In genomic region chr12:52980773-52981423, GRCh38 we compare ENCODE assay signal across 8 cellular contexts. TPM values are rescaled to one million over a fixed set of nuclear protein-coding genes. Genes with fewer than 3 reads are reported as not detected.
A peak's percentile ranks its signal among the peaks of the same experiment; 100 is the strongest.
DNase-seq lines count a peak whose midpoint lies in the region; ATAC-seq and TF ChIP-seq lines count a peak whose summit lies in the region.

No MANE protein-coding gene starts in this region.

- no peaks in the 10 kb centered on the region for H3K9me3 Mint-ChIP-seq in activated T-helper 17 cell treated with anti-CD3 and anti-CD28 coated beads, Interleukin-2, amount 50 U/mL, for 72 hours

- no peak overlapping the region for H3K4me3 Mint-ChIP-seq in activated T-helper 17 cell treated with anti-CD3 and anti-CD28 coated beads, Interleukin-2, amount 50 U/mL, for 72 hours

- H3K4me1 Mint-ChIP-seq in activated T-helper 17 cell treated with anti-CD3 and anti-CD28 coated beads, Interleukin-2, amount 50 U/mL, for 72 hours = no peaks in the 10 kb centered on the region

- peak; percentile 74 for ATAC-seq in GM21723 (IDR thresholded peaks at IDR 0.05; ENCODE audit: unreplicated experiment)
- peak; percentile 96 for ATAC-seq in activated T-helper 17 cell treated with anti-CD3 and anti-CD28 coated beads, Interleukin-2, amount 50 U/mL, for 72 hours (replicated peaks)

- TF ChIP-seq CTCF in fibroblast of villous mesenchyme (IDR thresholded peaks at IDR 0.05; ENCODE audit: insufficient read depth, low read depth, low read length) = peak; percentile 99

- no peak overlapping the region for H3K27ac Mint-ChIP-seq in activated T-helper 17 cell treated with anti-CD3 and anti-CD28 coated beads, Interleukin-2, amount 50 U/mL, for 72 hours

- no peak overlapping the region for H3K4me3 ChIP-seq in fibroblast of villous mesenchyme (ENCODE audit: low read depth, low read length)

- peaks cover 35% of the 10 kb centered on the region for H3K27me3 Mint-ChIP-seq in activated T-helper 17 cell treated with anti-CD3 and anti-CD28 coated beads, Interleukin-2, amount 50 U/mL, for 72 hours

- DNase-seq in COLO668 (lab: John Stamatoyannopoulos, UW; ENCODE audit: unreplicated experiment) (peak; percentile 84), MV-4-11 (lab: John Stamatoyannopoulos, UW) (peak; percentile 88), SHP77 treated with DMSO at 0.1 percent for 48 hours (lab: John Stamatoyannopoulos, UW) (peak; percentile 79), fibroblast of villous mesenchyme (ENCODE audit: low read depth) (peak; percentile 94), non-pigmented ciliary epithelial cell (ENCODE audit: low read depth) (peak; percentile 74), superior temporal gyrus (ENCODE audit: extremely low spot score) (peak; percentile 96)

- no peaks in the 10 kb centered on the region for H3K36me3 Mint-ChIP-seq in activated T-helper 17 cell treated with anti-CD3 and anti-CD28 coated beads, Interleukin-2, amount 50 U/mL, for 72 hours (ENCODE audit: low read depth)

RNA-seq across cellular contexts. Expression of gene EIF4B, which starts 25.4 kb away (rescaled TPM):
- 100 to 1,000 TPM; 536 to 964 TPM for total RNA-seq in activated T-helper 17 cell treated with anti-CD3 and anti-CD28 coated beads, Interleukin-2, amount 50 U/mL, for 72 hours
- total RNA-seq in fibroblast of villous mesenchyme = 838 and 849 TPM in 2 replicates

RNA-seq across cellular contexts. Expression of gene KRT18, which starts 32.0 kb away (rescaled TPM):
- total RNA-seq in activated T-helper 17 cell treated with anti-CD3 and anti-CD28 coated beads, Interleukin-2, amount 50 U/mL, for 72 hours = 1 to 10 TPM; 3.4 to 4.8 TPM
- total RNA-seq in fibroblast of villous mesenchyme = 989 and 1,804 TPM in 2 replicates

Comparison
In these comparisons a context has a peak if more than half of its experiments do, and no peak if none do; other contexts are left out.
1. RNA of gene KRT18, which starts 32.0 kb away (total RNA-seq): 989 to 1,804 TPM in fibroblast of villous mesenchyme; 3.4 to 4.8 TPM in activated T-helper 17 cell treated with anti-CD3 and anti-CD28 coated beads, Interleukin-2, amount 50 U/mL, for 72 hours; every median in the first group is over 100 times any median in the second.
2. Peak in every context shown above with its lines, with median percentiles within 50 percentile points of each other: DNase-seq.